ENCODE assay signal across 29 cellular contexts in genomic region chr2:134357814-134358213, GRCh38.
"Had no signal": no experiment of that assay in that cellular context is flagged by ENCODE, and none has a peak within 500 bp of the region (broad histone marks: within the 10 kb centered on the region; RNA-seq: fewer than 3 reads in every experiment).

No MANE protein-coding gene starts in this region.

- H3K4me3 ChIP-seq: colonic mucosa, coronary artery, dorsolateral prefrontal cortex, esophagus muscularis mucosa, esophagus squamous epithelium, gastrocnemius medialis, gastroesophageal sphincter, heart left ventricle, heart right ventricle, hepatocyte had no signal

- H3K36me3 ChIP-seq: colonic mucosa, gastrocnemius medialis had no signal

- FAIRE-seq: colon, endometrium, endothelial cell of umbilical vein, frontal cortex had no signal

- ATAC-seq: effector memory CD8-positive, alpha-beta T cell; esophagus mucosa; foreskin keratinocyte; gastrocnemius medialis; gastroesophageal sphincter; heart left ventricle; heart right ventricle had no signal

- DNase-seq: colonic mucosa; cortex of kidney; dermis blood vessel endothelial cell; dorsolateral prefrontal cortex; effector CD4-positive, alpha-beta T cell; effector CD8-positive, alpha-beta T cell; effector memory CD4-positive, alpha-beta T cell; effector memory CD8-positive, alpha-beta T cell; endodermal cell; erythroblast; esophagus squamous epithelium; foreskin fibroblast; foreskin keratinocyte; foreskin melanocyte; gastrocnemius medialis; glutamatergic neuron; head of caudate nucleus; heart left ventricle; heart right ventricle had no signal

- H3K27ac ChIP-seq: colonic mucosa, coronary artery, dorsolateral prefrontal cortex, epithelial cell of prostate, esophagus muscularis mucosa, esophagus squamous epithelium, foreskin keratinocyte, gastrocnemius medialis, gastroesophageal sphincter, heart left ventricle, heart right ventricle, hepatocyte had no signal

- H3K79me2 ChIP-seq: hepatocyte had no signal

- H3K9me3 ChIP-seq: colonic mucosa, esophagus muscularis mucosa, esophagus squamous epithelium, gastrocnemius medialis, gastroesophageal sphincter, heart left ventricle, heart right ventricle had no signal

- H2AFZ ChIP-seq: hepatocyte had no signal

- H3K4me2 ChIP-seq: hepatocyte had no signal

- H3K4me1 ChIP-seq: colonic mucosa, foreskin keratinocyte had no signal

- H3K27me3 ChIP-seq: colonic mucosa, dorsolateral prefrontal cortex, esophagus muscularis mucosa, esophagus squamous epithelium, foreskin keratinocyte, gastrocnemius medialis, gastroesophageal sphincter, heart left ventricle, heart right ventricle, hepatocyte had no signal
